ENCODE assay signal across 8 cellular contexts in the genomic region with DNA sequence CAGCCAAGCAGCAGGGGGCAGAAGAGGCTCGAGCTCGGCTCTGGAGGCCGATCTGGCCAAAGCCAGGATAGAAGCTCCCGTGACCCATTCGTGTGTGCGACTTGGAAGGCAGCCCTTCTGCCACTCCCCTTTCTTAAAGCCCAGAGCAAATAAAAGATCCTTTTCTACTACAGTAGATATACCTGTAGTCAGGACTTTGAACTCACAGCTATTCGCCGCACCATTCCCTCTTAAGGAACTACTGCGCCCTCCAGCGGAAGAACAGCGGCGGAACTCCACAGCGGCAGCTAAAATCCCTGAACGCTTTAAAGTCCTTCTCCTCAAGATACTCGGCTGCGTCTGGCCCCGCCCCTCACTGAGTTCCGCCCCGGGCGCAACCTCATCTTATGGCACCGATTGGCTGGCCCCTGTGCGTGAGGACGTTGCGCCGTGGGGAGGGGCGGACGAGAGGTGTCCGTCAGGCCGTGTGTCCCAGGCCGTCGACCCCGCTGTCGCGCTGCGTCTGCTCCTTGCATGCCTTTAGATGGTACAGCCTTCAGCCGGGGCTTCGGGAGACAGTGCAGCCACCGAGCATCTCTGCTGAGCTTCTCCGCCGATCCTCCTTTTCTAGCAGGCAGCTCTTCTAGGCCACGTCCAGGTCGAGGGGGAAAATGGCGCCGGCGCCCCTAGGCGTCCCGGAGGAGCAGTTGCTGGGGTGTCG. TPM values are rescaled to one million over a fixed set of nuclear protein-coding genes. Genes with fewer than 3 reads are reported as not detected.
DNase-seq lines count a peak whose midpoint lies in the region; ATAC-seq, FAIRE-seq and TF ChIP-seq lines count a peak whose summit lies in the region.

A gene with protein sequence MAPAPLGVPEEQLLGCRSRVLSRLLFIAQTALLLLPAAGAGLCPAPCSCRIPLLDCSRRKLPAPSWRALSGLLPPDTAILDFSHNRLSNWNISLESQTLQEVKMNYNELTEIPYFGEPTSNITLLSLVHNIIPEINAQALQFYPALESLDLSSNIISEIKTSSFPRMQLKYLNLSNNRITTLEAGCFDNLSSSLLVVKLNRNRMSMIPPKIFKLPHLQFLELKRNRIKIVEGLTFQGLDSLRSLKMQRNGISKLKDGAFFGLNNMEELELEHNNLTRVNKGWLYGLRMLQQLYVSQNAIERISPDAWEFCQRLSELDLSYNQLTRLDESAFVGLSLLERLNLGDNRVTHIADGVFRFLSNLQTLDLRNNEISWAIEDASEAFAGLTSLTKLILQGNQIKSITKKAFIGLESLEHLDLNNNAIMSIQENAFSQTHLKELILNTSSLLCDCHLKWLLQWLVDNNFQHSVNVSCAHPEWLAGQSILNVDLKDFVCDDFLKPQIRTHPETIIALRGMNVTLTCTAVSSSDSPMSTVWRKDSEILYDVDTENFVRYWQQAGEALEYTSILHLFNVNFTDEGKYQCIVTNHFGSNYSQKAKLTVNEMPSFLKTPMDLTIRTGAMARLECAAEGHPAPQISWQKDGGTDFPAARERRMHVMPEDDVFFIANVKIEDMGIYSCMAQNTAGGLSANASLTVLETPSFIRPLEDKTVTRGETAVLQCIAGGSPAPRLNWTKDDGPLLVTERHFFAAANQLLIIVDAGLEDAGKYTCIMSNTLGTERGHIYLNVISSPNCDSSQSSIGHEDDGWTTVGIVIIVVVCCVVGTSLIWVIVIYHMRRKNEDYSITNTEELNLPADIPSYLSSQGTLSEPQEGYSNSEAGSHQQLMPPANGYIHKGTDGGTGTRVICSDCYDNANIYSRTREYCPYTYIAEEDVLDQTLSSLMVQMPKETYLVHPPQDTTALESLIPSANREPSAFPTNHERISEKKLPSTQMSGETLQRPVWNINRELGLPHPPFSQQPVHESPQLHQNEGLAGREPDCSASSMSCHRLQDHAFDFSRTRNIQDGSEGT (plus strand): TSS at position 442 of the 700 bp plus-strand sequence. CDS start 209 bp downstream, at position 651.

- intact Hi-C loops in psoas muscle (cut with DNase I): loop anchor here in 1 of 2 donors (2.0 to 10.0 kb wide), 3 partner anchors 116 to 458 kb away; a partner anchor contains a TSS

- peak within 1 kb of the TSS; percentile 99 for H3K27ac Mint-ChIP-seq in T-helper 17 cell

- peak within 1 kb of the TSS; percentile 99 for H3K4me3 Mint-ChIP-seq in T-helper 17 cell

- ATAC-seq in GM18498 (IDR thresholded peaks at IDR 0.05; ENCODE audit: unreplicated experiment) (peak; percentile 97), HG02938 (IDR thresholded peaks at IDR 0.05; ENCODE audit: unreplicated experiment) (peak; percentile 94), T-helper 17 cell (peak; percentile 96), psoas muscle (peak; percentile 99 to 100 (median 100))

- peak within 1 kb of the TSS; percentile 86 to 87 for H3K27ac ChIP-seq in right atrium auricular region
- H3K27ac ChIP-seq in psoas muscle: peak within 1 kb of the TSS; percentile 92

- FAIRE-seq in urothelium cell line (lab: Jason Lieb, UNC): peak; percentile 96

- H3K4me3 ChIP-seq in right atrium auricular region: peak within 1 kb of the TSS; percentile 54 to 78
- H3K4me3 ChIP-seq in psoas muscle: peak within 1 kb of the TSS; percentile 98

- no peaks in the 10 kb centered on the region for H3K36me3 Mint-ChIP-seq in T-helper 17 cell (ENCODE audit: low read depth)

- no peaks in the 10 kb centered on the region for H3K27me3 Mint-ChIP-seq in T-helper 17 cell

- H3K4me1 ChIP-seq in right atrium auricular region: peaks cover 0 to 32% of the 10 kb centered on the region in 2 donors
- H3K4me1 ChIP-seq in psoas muscle: peaks cover 24% of the 10 kb centered on the region

- H3K36me3 ChIP-seq in right atrium auricular region (peaks cover 2% of the 10 kb centered on the region), psoas muscle (ENCODE audit: insufficient read depth in 1 of 2, low read depth in 1 of 2) (peaks cover 0 to 9% of the 10 kb centered on the region in 2 donors)

- peak; percentile 97 for DNase-seq in NCI-H1694 treated with DMSO at 0.1 percent for 48 hours (lab: John Stamatoyannopoulos, UW)
- peak; percentile 94 to 96 (median 95) for DNase-seq in T-helper 17 cell
- DNase-seq in anterior cingulate cortex (lab: John Stamatoyannopoulos, UW): peak; percentile 80 to 98 (median 96)
- peak; percentile 99 for DNase-seq in right atrium auricular region (ENCODE audit: low spot score)
- peak; percentile 99 for DNase-seq in psoas muscle
- peak; percentile 98 for DNase-seq in urothelium cell line (ENCODE audit: low spot score)

- H3K9me3 ChIP-seq in T-helper 17 cell (ENCODE audit: control insufficient read depth, low read length, poor library complexity, severe bottlenecking): no peaks in the 10 kb centered on the region
- no peaks in the 10 kb centered on the region for H3K9me3 ChIP-seq in right atrium auricular region
- H3K9me3 ChIP-seq in psoas muscle: no peaks in the 10 kb centered on the region

- H3K27me3 ChIP-seq in right atrium auricular region (no peaks in the 10 kb centered on the region), psoas muscle (ENCODE audit: insufficient read depth in 3 of 3, low read length in 2 of 3) (no peaks in the 10 kb centered on the region)

- WGBS in psoas muscle, 3 donors: 0% methylated on average over 46 to 48 of the region's 48 CpGs

- H3K4me1 Mint-ChIP-seq in T-helper 17 cell: peaks cover 23% of the 10 kb centered on the region

- TF ChIP-seq CTCF in right atrium auricular region (IDR thresholded peaks at IDR 0.05): peak; percentile 74 to 89
- TF ChIP-seq CTCF in psoas muscle (IDR thresholded peaks at IDR 0.05): peak; percentile 80

RNA-seq across cellular contexts. Expression of the gene that starts here (rescaled TPM):
- total RNA-seq in T-helper 17 cell (10 to 100 TPM; 20.2 to 23.1 TPM), right atrium auricular region (10 to 100 TPM in 1 of 2 donors, 1 to 10 TPM in 1; 7.1 to 10.4 TPM), psoas muscle (1 to 10 TPM; 3.4 to 6.0 (median 5.0) TPM)
- polyA plus RNA-seq in psoas muscle: 1 to 10 TPM; 2.2 to 3.1 (median 3.1) TPM

Comparison
In these comparisons a context has a peak if more than half of its experiments do, and no peak if none do; other contexts are left out.
1. Peak in every context shown above with its lines: DNase-seq, ATAC-seq, H3K4me3 ChIP-seq and H3K27ac ChIP-seq.